In genomic region chr19:49558591-49558990, GRCh38 we compare ENCODE assay signal across 15 cellular contexts. TPM values are rescaled to one million over a fixed set of nuclear protein-coding genes. Genes with fewer than 3 reads are reported as not detected.
DNase-seq lines count a peak whose midpoint lies in the region; ATAC-seq lines count a peak whose summit lies in the region.
"Had no signal": no experiment of that assay in that cellular context is flagged by ENCODE, and none has a peak within 500 bp of the region (broad histone marks: within the 10 kb centered on the region; RNA-seq: fewer than 3 reads in every experiment).

No MANE protein-coding gene starts in this region.

- H3K27ac Mint-ChIP-seq in activated CD4-positive, alpha-beta memory T cell treated with anti-CD3 and anti-CD28 coated beads, Interleukin-2, amount 10 ng/mL, durations not matched to agents 7 days and 5 days, result peak overlapping the region; percentile 94
- peak overlapping the region; percentile 90 for H3K27ac Mint-ChIP-seq in activated naive CD8-positive, alpha-beta T cell treated with anti-CD3 and anti-CD28 coated beads, Interleukin-2, amount 50 U/mL, for 24 hours
- H3K27ac Mint-ChIP-seq: nephron progenitor cell had no signal

- peaks cover 62% of the 10 kb centered on the region for H3K36me3 Mint-ChIP-seq in activated CD4-positive, alpha-beta memory T cell treated with anti-CD3 and anti-CD28 coated beads, Interleukin-2, amount 10 ng/mL, durations not matched to agents 7 days and 5 days (ENCODE audit: low read depth)
- peaks cover 45% of the 10 kb centered on the region for H3K36me3 Mint-ChIP-seq in activated naive CD8-positive, alpha-beta T cell treated with anti-CD3 and anti-CD28 coated beads, Interleukin-2, amount 50 U/mL, for 24 hours (ENCODE audit: low read depth)

- CTCF ChIA-PET in activated CD4-positive, alpha-beta memory T cell treated with anti-CD3 and anti-CD28 coated beads, Interleukin-2, amount 10 ng/mL, durations not matched to agents 7 days and 5 days (lab: Charles Lee), result interaction anchor here (0.7 to 7.5 kb wide), 6 partner anchors 8 to 69 kb away, joined by 3 to 102 read pairs (median 6); no protein-coding TSS in a partner anchor

- peaks cover 88% of the 10 kb centered on the region for H3K4me1 Mint-ChIP-seq in activated CD4-positive, alpha-beta memory T cell treated with anti-CD3 and anti-CD28 coated beads, Interleukin-2, amount 10 ng/mL, durations not matched to agents 7 days and 5 days
- peaks cover 88% of the 10 kb centered on the region for H3K4me1 Mint-ChIP-seq in activated naive CD8-positive, alpha-beta T cell treated with anti-CD3 and anti-CD28 coated beads, Interleukin-2, amount 50 U/mL, for 24 hours

- peak; percentile 18 for ATAC-seq in activated naive CD8-positive, alpha-beta T cell treated with anti-CD3 and anti-CD28 coated beads, Interleukin-2, amount 50 U/mL, for 24 hours
- no peak for ATAC-seq in GM21367 (IDR thresholded peaks at IDR 0.05; ENCODE audit: unreplicated experiment)
- ATAC-seq: lower lobe of right lung had no signal

- no peaks in the 10 kb centered on the region for H3K9me3 Mint-ChIP-seq in activated CD4-positive, alpha-beta memory T cell treated with anti-CD3 and anti-CD28 coated beads, Interleukin-2, amount 10 ng/mL, durations not matched to agents 7 days and 5 days
- no peaks in the 10 kb centered on the region for H3K9me3 Mint-ChIP-seq in activated naive CD8-positive, alpha-beta T cell treated with anti-CD3 and anti-CD28 coated beads, Interleukin-2, amount 50 U/mL, for 24 hours
- H3K9me3 Mint-ChIP-seq: nephron progenitor cell had no signal

- POLR2A ChIA-PET in activated CD4-positive, alpha-beta memory T cell treated with anti-CD3 and anti-CD28 coated beads, Interleukin-2, amount 10 ng/mL, durations not matched to agents 7 days and 5 days (lab: Charles Lee), result interaction anchor here (0.6 to 5.3 kb wide), 10 partner anchors 10 to 687 kb away, joined by 3 to 75 read pairs (median 4); partner anchors contain the start of genes FCGRT, PPP1R15A, PRR12 and RCN3

- DNase-seq in activated CD4-positive, alpha-beta T cell treated with anti-CD3 and anti-CD28 coated beads for 48 hours, result peak; percentile 59
- no peak for DNase-seq in activated CD4-positive, alpha-beta T cell treated with anti-CD3 and anti-CD28 coated beads, Interleukin-2, amount 50 U/mL, for 48 hours
- no peak for DNase-seq in activated CD4-positive, alpha-beta memory T cell treated with anti-CD3 and anti-CD28 coated beads, Interleukin-2, amount 10 ng/mL, durations not matched to agents 7 days and 5 days
- peak; percentile 39 for DNase-seq in activated naive CD8-positive, alpha-beta T cell treated with anti-CD3 and anti-CD28 coated beads, Interleukin-2, amount 50 U/mL, for 24 hours
- peak; percentile 33 to 63 (median 50) for DNase-seq in stimulated activated naive CD4-positive, alpha-beta T cell (lab: John Stamatoyannopoulos, UW)
- no peak for DNase-seq in NCI-H1048 (lab: John Stamatoyannopoulos, UW)
- DNase-seq in NCI-H1092 treated with DMSO at 0.1 percent for 48 hours (lab: John Stamatoyannopoulos, UW), result no peak
- DNase-seq: aorta, lower lobe of right lung, NCI-H1694, NCI-H524, nephron progenitor cell, SK-N-SH, upper lobe of left lung had no signal

- no peaks in the 10 kb centered on the region for H3K27me3 Mint-ChIP-seq in activated CD4-positive, alpha-beta memory T cell treated with anti-CD3 and anti-CD28 coated beads, Interleukin-2, amount 10 ng/mL, durations not matched to agents 7 days and 5 days
- no peaks in the 10 kb centered on the region for H3K27me3 Mint-ChIP-seq in activated naive CD8-positive, alpha-beta T cell treated with anti-CD3 and anti-CD28 coated beads, Interleukin-2, amount 50 U/mL, for 24 hours

- peak overlapping the region; percentile 77 for H3K4me3 Mint-ChIP-seq in activated CD4-positive, alpha-beta memory T cell treated with anti-CD3 and anti-CD28 coated beads, Interleukin-2, amount 10 ng/mL, durations not matched to agents 7 days and 5 days
- H3K4me3 Mint-ChIP-seq in activated naive CD8-positive, alpha-beta T cell treated with anti-CD3 and anti-CD28 coated beads, Interleukin-2, amount 50 U/mL, for 24 hours, result peak overlapping the region; percentile 76
- H3K4me3 Mint-ChIP-seq: nephron progenitor cell had no signal

RNA-seq across cellular contexts. Expression of gene NOSIP, which starts 21.8 kb away (rescaled TPM):
- total RNA-seq in activated CD4-positive, alpha-beta memory T cell treated with anti-CD3 and anti-CD28 coated beads, Interleukin-2, amount 10 ng/mL, durations not matched to agents 7 days and 5 days, result 100 to 1,000 TPM; 162 to 163 TPM

RNA-seq across cellular contexts. Expression of gene PRRG2, which starts 22.5 kb away (rescaled TPM):
- total RNA-seq in activated CD4-positive, alpha-beta memory T cell treated with anti-CD3 and anti-CD28 coated beads, Interleukin-2, amount 10 ng/mL, durations not matched to agents 7 days and 5 days, result 1 to 10 TPM; 1.0 to 1.1 TPM

RNA-seq across cellular contexts. Expression of gene RCN3, which starts 30.8 kb away (rescaled TPM):
- 1 to 10 TPM; 1.8 to 2.0 TPM for total RNA-seq in activated CD4-positive, alpha-beta memory T cell treated with anti-CD3 and anti-CD28 coated beads, Interleukin-2, amount 10 ng/mL, durations not matched to agents 7 days and 5 days

RNA-seq across cellular contexts. Expression of gene PRR12, which starts 32.4 kb away (rescaled TPM):
- total RNA-seq in activated CD4-positive, alpha-beta memory T cell treated with anti-CD3 and anti-CD28 coated beads, Interleukin-2, amount 10 ng/mL, durations not matched to agents 7 days and 5 days, result 10 to 100 TPM; 33.0 to 36.2 TPM

RNA-seq across cellular contexts. Expression of gene FCGRT, which starts 46.1 kb away (rescaled TPM):
- 10 to 100 TPM; 10.2 to 11.1 TPM for total RNA-seq in activated CD4-positive, alpha-beta memory T cell treated with anti-CD3 and anti-CD28 coated beads, Interleukin-2, amount 10 ng/mL, durations not matched to agents 7 days and 5 days

Comparison
In these comparisons a context has a peak if more than half of its experiments do, and no peak if none do; other contexts are left out.
1. DNase-seq: peak in activated CD4-positive, alpha-beta T cell treated with anti-CD3 and anti-CD28 coated beads for 48 hours (single experiment), activated naive CD8-positive, alpha-beta T cell treated with anti-CD3 and anti-CD28 coated beads, Interleukin-2, amount 50 U/mL, for 24 hours (single experiment) and stimulated activated naive CD4-positive, alpha-beta T cell (6 of 6); none in activated CD4-positive, alpha-beta T cell treated with anti-CD3 and anti-CD28 coated beads, Interleukin-2, amount 50 U/mL, for 48 hours (0 of 2), activated CD4-positive, alpha-beta memory T cell treated with anti-CD3 and anti-CD28 coated beads, Interleukin-2, amount 10 ng/mL, durations not matched to agents 7 days and 5 days (single experiment), NCI-H1048 (single experiment) and NCI-H1092 treated with DMSO at 0.1 percent for 48 hours (single experiment).